Comparison of ENCODE assay signal across 11 cellular contexts in genomic region chr22:48098243-48098935, GRCh38.
DNase-seq lines count a peak whose midpoint lies in the region; ATAC-seq and TF ChIP-seq lines count a peak whose summit lies in the region.
"Had no signal": no experiment of that assay in that cellular context is flagged by ENCODE, and none has a peak within 500 bp of the region (broad histone marks: within the 10 kb centered on the region; RNA-seq: fewer than 3 reads in every experiment).

No MANE protein-coding gene starts in this region.

- peak overlapping the region; percentile 60 to 84 (median 72) for H3K4me3 Mint-ChIP-seq in naive B cell
- H3K4me3 Mint-ChIP-seq in mesothelial cell of epicardium: no peak overlapping the region

- H3K9me2 ChIP-seq in MM.1S (replicated peaks; ENCODE audit: insufficient read depth, low read length): no peaks in the 10 kb centered on the region

- peak; percentile 77 to 87 for ATAC-seq in activated CD4-positive, CD25-positive, alpha-beta regulatory T cell treated with anti-CD3 and anti-CD28 coated beads, Interleukin-2, amount 50 U/mL, for 24 hours
- peak; percentile 68 for ATAC-seq in GM21825 (IDR thresholded peaks at IDR 0.05; ENCODE audit: unreplicated experiment)
- peak; percentile 95 for ATAC-seq in naive B cell (ENCODE audit: low read depth in 2 of 2)
- ATAC-seq in left lobe of liver: no peak
- ATAC-seq: A549 had no signal

- H3K9me3 Mint-ChIP-seq in naive B cell (peaks cover 0 to 5% (median 0%) of the 10 kb centered on the region in 7 donors), mesothelial cell of epicardium (no peaks in the 10 kb centered on the region)

- peak overlapping the region; percentile 76 for H3K9ac ChIP-seq in MM.1S (ENCODE audit: low read length)

- peak overlapping the region; percentile 21; the same call in 1 of the 2 replicates for H3K4me3 ChIP-seq in MM.1S (ENCODE audit: low read length)
- H3K4me3 ChIP-seq in A673 (ENCODE audit: low read depth, low read length, poor library complexity, severe bottlenecking): no peak overlapping the region
- H3K4me3 ChIP-seq: A549, uterus had no signal

- H3K36me3 ChIP-seq in MM.1S (replicated peaks; ENCODE audit: insufficient read depth, low read length): no peaks in the 10 kb centered on the region
- no peaks in the 10 kb centered on the region for H3K36me3 ChIP-seq in A673 (ENCODE audit: insufficient read depth, low read length, poor library complexity, severe bottlenecking)
- H3K36me3 ChIP-seq: uterus had no signal

- H3K79me2 ChIP-seq in MM.1S (ENCODE audit: low read length): no peaks in the 10 kb centered on the region

- CTCF ChIA-PET in A673 (lab: Charles Lee): no interaction called here

- H2AFZ ChIP-seq in MM.1S (ENCODE audit: low read length): peak overlapping the region; percentile 74

- H3K4me2 ChIP-seq in MM.1S (ENCODE audit: low read depth, low read length): peak overlapping the region; percentile 78
- H3K4me2 ChIP-seq: A549 had no signal

- H3K27ac Mint-ChIP-seq in naive B cell: peak overlapping the region; percentile 90 to 97 (median 93)
- H3K27ac Mint-ChIP-seq in mesothelial cell of epicardium: no peak overlapping the region

- H3K27ac ChIP-seq in MM.1S (ENCODE audit: low read length): peak overlapping the region; percentile 99
- no peak overlapping the region for H3K27ac ChIP-seq in A673 (ENCODE audit: low read depth, low read length, poor library complexity, severe bottlenecking)
- H3K27ac ChIP-seq: A549, uterus had no signal

- H3K9me3 ChIP-seq in MM.1S (replicated peaks; ENCODE audit: insufficient read depth, low read length) (no peaks in the 10 kb centered on the region), A673 (ENCODE audit: low read depth, low read length, poor library complexity, severe bottlenecking) (no peaks in the 10 kb centered on the region)
- H3K9me3 ChIP-seq: A549, uterus had no signal

- H3K4me1 ChIP-seq in MM.1S (ENCODE audit: low read length) (peaks cover 68% of the 10 kb centered on the region), A673 (ENCODE audit: insufficient read depth, low read length, poor library complexity, severe bottlenecking) (no peaks in the 10 kb centered on the region)
- H3K4me1 ChIP-seq: A549, uterus had no signal

- BruUV-seq in A673 (replicated peaks; lab: Mats Ljungman, UMichigan): no TSS peak

- H3F3A ChIP-seq in MM.1S (ENCODE audit: insufficient read depth, low read length): peaks cover 35% of the 10 kb centered on the region

- H3K27me3 ChIP-seq in MM.1S (replicated peaks; ENCODE audit: insufficient read depth, low read length): no peaks in the 10 kb centered on the region
- H3K27me3 ChIP-seq in A673 (replicated peaks; ENCODE audit: insufficient read depth, low read depth, low read length, poor library complexity): peaks cover 1% of the 10 kb centered on the region
- H3K27me3 ChIP-seq: uterus had no signal

- TF ChIP-seq CTCF in MM.1S (IDR thresholded peaks at IDR 0.05; ENCODE audit: low read length) (no peak), A673 (conservative IDR thresholded peaks at IDR 0.05; ENCODE audit: low read depth, low read length) (no peak), mesothelial cell of epicardium (IDR thresholded peaks at IDR 0.05; ENCODE audit: unreplicated experiment) (no peak)

- no peaks in the 10 kb centered on the region for H3K27me3 Mint-ChIP-seq in naive B cell
- peaks cover 72% of the 10 kb centered on the region for H3K27me3 Mint-ChIP-seq in mesothelial cell of epicardium (ENCODE audit: low read depth)

- H3K36me3 Mint-ChIP-seq in naive B cell (peaks cover 0 to 16% of the 10 kb centered on the region in 2 donors), mesothelial cell of epicardium (no peaks in the 10 kb centered on the region)

- no peak for DNase-seq in activated CD4-positive, CD25-positive, alpha-beta regulatory T cell (lab: John Stamatoyannopoulos, UW)
- DNase-seq in MM.1S: peak; percentile 97
- peak; percentile 85 for DNase-seq in naive B cell
- no peak for DNase-seq in A673 (ENCODE audit: low spot score)
- no peak for DNase-seq in left lobe of liver (ENCODE audit: low spot score)
- DNase-seq in mesothelial cell of epicardium (ENCODE audit: low spot score in 2 of 2, unreplicated experiment in 2 of 2): no peak
- DNase-seq: NCI-H187 had no signal

- no peaks in the 10 kb centered on the region for H4K20me1 ChIP-seq in MM.1S (ENCODE audit: insufficient read depth, low read length)

- POLR2A ChIA-PET in A673 (lab: Charles Lee; ENCODE audit: low non-redundant PET): no interaction called here

- H3K4me1 Mint-ChIP-seq in naive B cell (peaks cover 66 to 90% (median 88%) of the 10 kb centered on the region in 3 donors), mesothelial cell of epicardium (peaks cover 5% of the 10 kb centered on the region)

- intact Hi-C loops in A673 (cut with micrococcal nuclease; ENCODE audit: unreplicated experiment): no loop called here

Comparison
In these comparisons a context has a peak if more than half of its experiments do, and no peak if none do; other contexts are left out.
1. DNase-seq: peak in MM.1S (single experiment) and naive B cell (single experiment); none in activated CD4-positive, CD25-positive, alpha-beta regulatory T cell (0 of 4), A673 (single experiment), left lobe of liver (single experiment) and mesothelial cell of epicardium (0 of 2).